In genomic region chr4:17664755-17665154, GRCh38 we compare ENCODE assay signal across 10 cellular contexts. TPM values are rescaled to one million over a fixed set of nuclear protein-coding genes. Genes with fewer than 3 reads are reported as not detected.
DNase-seq lines count a peak whose midpoint lies in the region; ATAC-seq, FAIRE-seq and TF ChIP-seq lines count a peak whose summit lies in the region.
"Had no signal": no experiment of that assay in that cellular context is flagged by ENCODE, and none has a peak within 500 bp of the region (broad histone marks: within the 10 kb centered on the region; RNA-seq: fewer than 3 reads in every experiment).

No MANE protein-coding gene starts in this region.

- no peak for FAIRE-seq in D721Med (lab: Jason Lieb, UNC)

- H3K36me3 Mint-ChIP-seq in T-helper 2 cell treated with Interferon-gamma antibody and Interleukin-4, amounts not matched to agents 5 μg/mL and 100 μg/mL, for 36 hours (ENCODE audit: low read depth), result no peaks in the 10 kb centered on the region

- TF ChIP-seq CTCF in D721Med (IDR thresholded peaks at IDR 0.05; ENCODE audit: insufficient read depth, missing control alignments), result no peak

- no peaks in the 10 kb centered on the region for H3K4me1 Mint-ChIP-seq in T-helper 2 cell treated with Interferon-gamma antibody and Interleukin-4, amounts not matched to agents 5 μg/mL and 100 μg/mL, for 36 hours (ENCODE audit: low read depth)

- intact Hi-C loops in Right ventricle myocardium superior (cut with DNase I), result no loop called here

- DNase-seq in dermis blood vessel endothelial cell, result peak; percentile 42
- DNase-seq in Right ventricle myocardium superior, result no peak
- DNase-seq in T-helper 2 cell treated with Interferon-gamma antibody and Interleukin-4, amounts not matched to agents 5 μg/mL and 100 μg/mL, for 36 hours (ENCODE audit: low spot score), result no peak
- DNase-seq in activated effector memory CD4-positive, alpha-beta T cell treated with anti-CD3 and anti-CD28 coated beads, Interleukin-2, amount 50 U/mL, for 16 hours, result no peak
- DNase-seq in D721Med (ENCODE audit: insufficient read length, low spot score), result no peak
- DNase-seq: anterior cingulate cortex had no signal

- no peaks in the 10 kb centered on the region for H3K9me3 Mint-ChIP-seq in T-helper 2 cell treated with Interferon-gamma antibody and Interleukin-4, amounts not matched to agents 5 μg/mL and 100 μg/mL, for 36 hours

- no peak overlapping the region for H3K27ac Mint-ChIP-seq in T-helper 2 cell treated with Interferon-gamma antibody and Interleukin-4, amounts not matched to agents 5 μg/mL and 100 μg/mL, for 36 hours

- ATAC-seq in GM18508 (IDR thresholded peaks at IDR 0.05; ENCODE audit: insufficient read depth, unreplicated experiment) (peak; percentile 92), GM21717 (IDR thresholded peaks at IDR 0.05; ENCODE audit: unreplicated experiment) (peak; percentile 79), HG03565 (IDR thresholded peaks at IDR 0.05; ENCODE audit: unreplicated experiment) (peak; percentile 93), Right ventricle myocardium superior (ENCODE audit: poor library complexity) (no peak)
- ATAC-seq: Panc1 had no signal

- H3K27me3 Mint-ChIP-seq in T-helper 2 cell treated with Interferon-gamma antibody and Interleukin-4, amounts not matched to agents 5 μg/mL and 100 μg/mL, for 36 hours (ENCODE audit: low read depth), result peaks cover 2% of the 10 kb centered on the region

- no peak overlapping the region for H3K4me3 Mint-ChIP-seq in T-helper 2 cell treated with Interferon-gamma antibody and Interleukin-4, amounts not matched to agents 5 μg/mL and 100 μg/mL, for 36 hours

RNA-seq across cellular contexts. Expression of gene MED28, which starts 50.3 kb away (rescaled TPM):
- total RNA-seq in dermis blood vessel endothelial cell (11.4 TPM in 2 replicates), Right ventricle myocardium superior (18.1 TPM)
